In genomic region chr11:119438599-119438998, GRCh38 we compare ENCODE assay signal across 17 cellular contexts. TPM values are rescaled to one million over a fixed set of nuclear protein-coding genes. Genes with fewer than 3 reads are reported as not detected.
DNase-seq lines count a peak whose midpoint lies in the region; ATAC-seq and TF ChIP-seq lines count a peak whose summit lies in the region.
"Had no signal": no experiment of that assay in that cellular context is flagged by ENCODE, and none has a peak within 500 bp of the region (broad histone marks: within the 10 kb centered on the region; RNA-seq: fewer than 3 reads in every experiment).

No MANE protein-coding gene starts in this region.

- no peak overlapping the region for H3K23ac ChIP-seq in neuronal stem cell (ENCODE audit: low read depth, low read length, poor library complexity)

- H3K4me3 ChIP-seq in heart left ventricle (no peak overlapping the region), neuronal stem cell (ENCODE audit: low read length in 2 of 2) (no peak overlapping the region)
- H3K4me3 ChIP-seq: A549 had no signal

- H3K4me1 ChIP-seq in heart left ventricle (no peaks in the 10 kb centered on the region), neuronal stem cell (ENCODE audit: control insufficient read depth in 2 of 2, insufficient read depth in 1 of 2, low read depth in 1 of 2, low read length in 2 of 2) (no peaks in the 10 kb centered on the region)
- H3K4me1 ChIP-seq: A549 had no signal

- 45 to 61% (median 50%) methylated on average over 5 of the region's 5 CpGs for WGBS in heart left ventricle, 4 donors
- no CpG with 5 or more reads among the region's 5 CpGs for WGBS in neuronal stem cell (ENCODE audit: extremely low coverage in 2 of 2, insufficient read length in 2 of 2, insufficient replicate concordance in 1 of 2), 2 donors

- H3K9me3 ChIP-seq in heart left ventricle (no peaks in the 10 kb centered on the region), neuronal stem cell (replicated peaks in 1 of 2; ENCODE audit: control insufficient read depth in 2 of 2, insufficient read depth in 1 of 2, low read depth in 1 of 2, low read length in 2 of 2) (no peaks in the 10 kb centered on the region)
- H3K9me3 ChIP-seq: A549, Caco-2 had no signal

- H3K27me3 Mint-ChIP-seq in WTC11 (ENCODE audit: low read depth) = no peaks in the 10 kb centered on the region; the same call in 1 of the 2 replicates

- intact Hi-C loops in cardiac septum (cut with DNase I) (no loop called here), heart left ventricle (cut with DNase I) (no loop called here)

- no peak overlapping the region for H2BK12ac ChIP-seq in neuronal stem cell (ENCODE audit: low read length)

- no peak overlapping the region for H3K4me2 ChIP-seq in neuronal stem cell (ENCODE audit: insufficient read depth, low read length, poor library complexity, severe bottlenecking)
- H3K4me2 ChIP-seq: A549 had no signal

- H3K79me1 ChIP-seq in neuronal stem cell (ENCODE audit: low read depth, low read length) = no peaks in the 10 kb centered on the region

- DNase-seq in cardiac septum (ENCODE audit: low spot score) (peak; percentile 39), heart left ventricle (no peak), WTC11 (ENCODE audit: low spot score) (no peak), fibroblast of peridontal ligament (ENCODE audit: extremely low read depth) (peak; percentile 14), neuronal stem cell (ENCODE audit: low spot score) (no peak)
- DNase-seq: AML-193; Caco-2; CD4-positive, alpha-beta T cell; GDM1; H9 had no signal

- H2AFZ ChIP-seq in neuronal stem cell (ENCODE audit: low read length) = peak overlapping the region; percentile 40

- no peak overlapping the region for H2AK5ac ChIP-seq in neuronal stem cell (ENCODE audit: low read depth, low read length)

- no peak overlapping the region for H3K9ac ChIP-seq in neuronal stem cell (ENCODE audit: low read depth, low read length, poor library complexity)

- no peak for ATAC-seq in heart left ventricle
- no peak for ATAC-seq in WTC11
- no peak for ATAC-seq in HG02970 (IDR thresholded peaks at IDR 0.05; ENCODE audit: low FRiP score, unreplicated experiment)
- no peak for ATAC-seq in GM18517 (IDR thresholded peaks at IDR 0.05; ENCODE audit: unreplicated experiment)
- ATAC-seq in HG03442 (IDR thresholded peaks at IDR 0.05; ENCODE audit: unreplicated experiment) = no peak
- ATAC-seq: A549, HepG2 had no signal

- peaks cover 9% of the 10 kb centered on the region for H3K36me3 Mint-ChIP-seq in WTC11

- no peak overlapping the region for H2BK5ac ChIP-seq in neuronal stem cell (ENCODE audit: low read length)

- H2BK15ac ChIP-seq in neuronal stem cell (ENCODE audit: low read length) = no peak overlapping the region

- peaks cover 43% of the 10 kb centered on the region for H3K4me1 Mint-ChIP-seq in WTC11

- no peak overlapping the region for H3K18ac ChIP-seq in neuronal stem cell (ENCODE audit: low read length)

- no peak overlapping the region for H3K14ac ChIP-seq in neuronal stem cell (ENCODE audit: low read length)

- H3K4ac ChIP-seq in neuronal stem cell (ENCODE audit: low read length) = no peak overlapping the region

- H3K27ac Mint-ChIP-seq in WTC11 = no peak overlapping the region
- H3K27ac Mint-ChIP-seq: CD4-positive, alpha-beta T cell; H9 had no signal

- no peaks in the 10 kb centered on the region for H3K36me3 ChIP-seq in heart left ventricle
- H3K36me3 ChIP-seq in neuronal stem cell (replicated peaks in 1 of 2; ENCODE audit: control insufficient read depth in 2 of 2, insufficient read depth in 2 of 2, low read length in 2 of 2) = no peaks in the 10 kb centered on the region

- peaks cover 0 to 5% (median 0%) of the 10 kb centered on the region in 9 donors for H3K27me3 ChIP-seq in heart left ventricle
- peaks cover 0 to 16% (median 0%) of the 10 kb centered on the region in 3 experiments for H3K27me3 ChIP-seq in neuronal stem cell (ENCODE audit: control insufficient read depth in 3 of 3, insufficient read depth in 3 of 3, low read depth in 1 of 3, low read length in 3 of 3)

- H4K8ac ChIP-seq in neuronal stem cell (ENCODE audit: low read depth, low read length) = no peak overlapping the region

- TF ChIP-seq CTCF in heart left ventricle (IDR thresholded peaks at IDR 0.05) (no peak), WTC11 (IDR thresholded peaks at IDR 0.05) (no peak)

- CTCF ChIA-PET in WTC11 (lab: Charles Lee) = interaction anchor here (1.2 to 1.7 kb wide), 4 partner anchors 36 to 134 kb away, joined by 3 to 6 read pairs (median 5); no protein-coding TSS in a partner anchor

- H2BK120ac ChIP-seq in neuronal stem cell (ENCODE audit: low read depth, low read length) = no peak overlapping the region

- POLR2A ChIA-PET in WTC11 (lab: Charles Lee) = no interaction called here

- H4K91ac ChIP-seq in neuronal stem cell (ENCODE audit: low read depth, low read length, poor library complexity) = no peak overlapping the region

- no peak overlapping the region for H3K4me3 Mint-ChIP-seq in WTC11
- H3K4me3 Mint-ChIP-seq: CD4-positive, alpha-beta T cell; H9 had no signal

- TF ChIP-seq POLR2A in heart left ventricle (IDR thresholded peaks at IDR 0.05) = no peak

- H3K27ac ChIP-seq in heart left ventricle (no peak overlapping the region), neuronal stem cell (replicated peaks; ENCODE audit: low read length) (no peak overlapping the region)
- H3K27ac ChIP-seq: 22Rv1, A549, C4-2B had no signal

- H3K9me3 Mint-ChIP-seq in WTC11 = peaks cover 9% of the 10 kb centered on the region
- H3K9me3 Mint-ChIP-seq: CD4-positive, alpha-beta T cell had no signal

TF ChIP-seq in WTC11, 78 proteins besides CTCF, POLR2A, EP300 and RAD21:
- peak; percentile 53; the same call in 1 of the 2 replicates for TF ChIP-seq ZNF121 (CRISPR knock-in tag; IDR thresholded peaks at IDR 0.05)
- no peak for TF ChIP-seq IRF1 (CRISPR knock-in tag; IDR thresholded peaks at IDR 0.05)

RNA-seq across cellular contexts. Expression of gene THY1, which starts 15.6 kb away (rescaled TPM):
- 6.8 TPM for total RNA-seq in cardiac septum
- 10 to 100 TPM in 2 of 9 donors, 1 to 10 TPM in 6, not detected in 1; 1.1 to 57.8 (median 5.8) TPM for total RNA-seq in heart left ventricle
- polyA plus RNA-seq in heart left ventricle = 10 to 100 TPM in 1 of 2 donors, under 1 TPM in 1; 0.80 to 16.7 TPM
- 325 to 376 TPM (median 365 TPM) in 3 replicates for total RNA-seq in WTC11 (2021)
- polyA plus RNA-seq in neuronal stem cell (2013, experiment 1 of 2) = 85.1 TPM
- 84.3 TPM for polyA plus RNA-seq in neuronal stem cell (2013, experiment 2 of 2)
- total RNA-seq: Caco-2; CD4-positive, alpha-beta T cell; HepG2 had no signal
- polyA plus RNA-seq: HepG2 had no signal

RNA-seq across cellular contexts. Expression of gene USP2, which starts 57.1 kb away (rescaled TPM):
- total RNA-seq in cardiac septum (80.0 TPM), heart left ventricle (100 to 1,000 TPM in 7 of 9 donors, 10 to 100 TPM in 2; 53.7 to 138 (median 108) TPM), WTC11 (2021) (7.3 to 8.2 TPM (median 8.0 TPM) in 3 replicates)
- polyA plus RNA-seq in heart left ventricle = 10 to 100 TPM; 62.3 to 79.9 TPM
- 4.2 TPM for polyA plus RNA-seq in neuronal stem cell (2013, experiment 1 of 2)
- polyA plus RNA-seq in neuronal stem cell (2013, experiment 2 of 2) = 4.4 TPM

Comparison
In these comparisons a context has a peak if more than half of its experiments do, and no peak if none do; other contexts are left out.
1. DNase-seq: peak in cardiac septum (single experiment) and fibroblast of peridontal ligament (single experiment); none in heart left ventricle (0 of 5), WTC11 (single experiment) and neuronal stem cell (single experiment).